In the genomic region with DNA sequence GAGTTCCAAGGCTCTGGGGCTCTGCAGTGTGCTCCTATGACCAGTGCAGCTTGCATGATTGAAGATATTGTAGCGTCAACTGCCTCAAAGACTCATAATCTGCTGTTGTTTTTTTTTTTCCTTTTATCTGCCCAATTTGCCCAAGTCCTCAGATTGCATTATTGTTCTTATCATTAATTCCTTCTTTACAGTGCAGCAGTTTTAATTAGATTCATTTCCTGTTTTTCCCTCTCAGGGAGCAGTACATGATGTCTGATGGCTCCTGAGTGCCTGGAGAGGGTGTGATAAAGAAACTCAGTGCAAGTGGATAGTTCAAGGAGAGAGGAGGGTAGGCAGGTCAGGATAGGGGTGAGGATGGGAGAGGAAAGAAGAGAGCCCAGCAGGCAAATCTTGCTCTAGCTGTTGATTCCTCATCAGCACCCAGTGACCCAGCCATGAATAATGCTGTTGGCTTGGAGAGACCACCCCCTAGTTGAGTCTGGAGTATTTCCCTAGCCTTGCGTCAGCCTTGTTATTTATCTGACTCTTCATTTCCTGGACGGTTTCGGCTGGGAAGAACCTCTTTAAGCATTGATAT, we compare ENCODE assay signal across 18 cellular contexts.
A peak's percentile ranks its signal among the peaks of the same experiment; 100 is the strongest.
DNase-seq lines count a peak whose midpoint lies in the region; ATAC-seq and TF ChIP-seq lines count a peak whose summit lies in the region.
"Had no signal": no experiment of that assay in that cellular context is flagged by ENCODE, and none has a peak within 500 bp of the region (broad histone marks: within the 10 kb centered on the region; RNA-seq: fewer than 3 reads in every experiment).

No MANE protein-coding gene starts in this region.

- CTCF ChIA-PET in activated CD4-positive, alpha-beta memory T cell treated with anti-CD3 and anti-CD28 coated beads, Interleukin-2, amount 10 ng/mL, durations not matched to agents 7 days and 5 days (lab: Charles Lee) = no interaction called here
- CTCF ChIA-PET in activated CD8-positive, alpha-beta memory T cell treated with anti-CD3 and anti-CD28 coated beads, Interleukin-2, amount 10 ng/mL, durations not matched to agents 7 days and 5 days (lab: Charles Lee) = interaction anchor here (0.6 kb wide), 1 partner anchor 113 kb away, joined by 3 read pairs; no protein-coding TSS in a partner anchor

- H3K4me1 ChIP-seq in ACC112 (ENCODE audit: control insufficient read depth, insufficient read depth, low read length, unreplicated experiment) = peaks cover 3% of the 10 kb centered on the region
- no peaks in the 10 kb centered on the region for H3K4me1 ChIP-seq in right lobe of liver

- intact Hi-C loops in right lobe of liver (cut with DNase I) = no loop called here

- peaks cover 0 to 4% of the 10 kb centered on the region in 2 donors for H3K27me3 Mint-ChIP-seq in stimulated activated naive B cell treated with anti-CD40 and anti-IgM and Interleukin-4, amounts not matched to agents 10 μg/mL and 1 μg/mL and 100 μg/mL, for 72 hours
- no peaks in the 10 kb centered on the region for H3K27me3 Mint-ChIP-seq in activated CD4-positive, alpha-beta memory T cell treated with anti-CD3 and anti-CD28 coated beads, Interleukin-2, amount 10 ng/mL, durations not matched to agents 7 days and 5 days
- peaks cover 2% of the 10 kb centered on the region for H3K27me3 Mint-ChIP-seq in activated CD8-positive, alpha-beta memory T cell treated with anti-CD3 and anti-CD28 coated beads, Interleukin-2, amount 10 ng/mL, durations not matched to agents 7 days and 5 days

- H3K79me2 ChIP-seq in ACC112 (ENCODE audit: control insufficient read depth, insufficient read depth, low read length, unreplicated experiment) = no peaks in the 10 kb centered on the region

- no peak overlapping the region for H3K27ac Mint-ChIP-seq in stimulated activated naive B cell treated with anti-CD40 and anti-IgM and Interleukin-4, amounts not matched to agents 10 μg/mL and 1 μg/mL and 100 μg/mL, for 72 hours
- H3K27ac Mint-ChIP-seq in activated CD4-positive, alpha-beta memory T cell treated with anti-CD3 and anti-CD28 coated beads, Interleukin-2, amount 10 ng/mL, durations not matched to agents 7 days and 5 days = no peak overlapping the region
- no peak overlapping the region for H3K27ac Mint-ChIP-seq in activated CD8-positive, alpha-beta memory T cell treated with anti-CD3 and anti-CD28 coated beads, Interleukin-2, amount 10 ng/mL, durations not matched to agents 7 days and 5 days
- H3K27ac Mint-ChIP-seq: T-helper 1 cell treated with Interleukin-12 subunit alpha and Interleukin-12 subunit beta and Interleukin-4 antibody, amounts not matched to agents 30 μg/mL and 1 μg/mL, for 36 hours had no signal

- H3K9me3 ChIP-seq in right lobe of liver = no peaks in the 10 kb centered on the region

- no peak for TF ChIP-seq POLR2A in right lobe of liver (IDR thresholded peaks at IDR 0.05)

- peaks cover 0 to 6% of the 10 kb centered on the region in 2 donors for H3K4me1 Mint-ChIP-seq in stimulated activated naive B cell treated with anti-CD40 and anti-IgM and Interleukin-4, amounts not matched to agents 10 μg/mL and 1 μg/mL and 100 μg/mL, for 72 hours
- H3K4me1 Mint-ChIP-seq in activated CD4-positive, alpha-beta memory T cell treated with anti-CD3 and anti-CD28 coated beads, Interleukin-2, amount 10 ng/mL, durations not matched to agents 7 days and 5 days = no peaks in the 10 kb centered on the region
- no peaks in the 10 kb centered on the region for H3K4me1 Mint-ChIP-seq in activated CD8-positive, alpha-beta memory T cell treated with anti-CD3 and anti-CD28 coated beads, Interleukin-2, amount 10 ng/mL, durations not matched to agents 7 days and 5 days

- no peaks in the 10 kb centered on the region for H3K36me3 ChIP-seq in ACC112 (ENCODE audit: insufficient read depth, low read length)
- no peaks in the 10 kb centered on the region for H3K36me3 ChIP-seq in right lobe of liver
- H3K36me3 ChIP-seq: cardiac muscle cell had no signal

- no peak overlapping the region for H3K4me3 Mint-ChIP-seq in stimulated activated naive B cell treated with anti-CD40 and anti-IgM and Interleukin-4, amounts not matched to agents 10 μg/mL and 1 μg/mL and 100 μg/mL, for 72 hours
- no peak overlapping the region for H3K4me3 Mint-ChIP-seq in activated CD4-positive, alpha-beta memory T cell treated with anti-CD3 and anti-CD28 coated beads, Interleukin-2, amount 10 ng/mL, durations not matched to agents 7 days and 5 days
- no peak overlapping the region for H3K4me3 Mint-ChIP-seq in activated CD8-positive, alpha-beta memory T cell treated with anti-CD3 and anti-CD28 coated beads, Interleukin-2, amount 10 ng/mL, durations not matched to agents 7 days and 5 days
- H3K4me3 Mint-ChIP-seq: T-helper 1 cell treated with Interleukin-12 subunit alpha and Interleukin-12 subunit beta and Interleukin-4 antibody, amounts not matched to agents 30 μg/mL and 1 μg/mL, for 36 hours had no signal

- peak; percentile 20 for DNase-seq in HT1080 (ENCODE audit: low read depth)
- DNase-seq in choroid plexus epithelial cell (ENCODE audit: low read depth) = peak; percentile 73
- DNase-seq in right lobe of liver = no peak
- no peak for DNase-seq in stimulated activated naive B cell treated with anti-CD40 and anti-IgM and Interleukin-4, amounts not matched to agents 10 μg/mL and 1 μg/mL and 100 μg/mL, for 72 hours
- DNase-seq in mucosa of gallbladder (ENCODE audit: low spot score) = no peak
- no peak for DNase-seq in activated CD4-positive, alpha-beta memory T cell treated with anti-CD3 and anti-CD28 coated beads, Interleukin-2, amount 10 ng/mL, durations not matched to agents 7 days and 5 days
- DNase-seq in activated CD8-positive, alpha-beta memory T cell treated with anti-CD3 and anti-CD28 coated beads, Interleukin-2, amount 10 ng/mL, durations not matched to agents 7 days and 5 days = no peak
- DNase-seq: activated naive CD4-positive, alpha-beta T cell treated with anti-CD3 and anti-CD28 coated beads, Interleukin-2, amount 50 U/mL, for 16 hours; Calu3; effector CD4-positive, alpha-beta T cell; foreskin melanocyte; KG1; NK-92 treated with Interleukin-12 subunit alpha and Interleukin-12 subunit beta, amount 100 ng/mL, for 24 hours; occipital lobe had no signal

- H3K27me3 ChIP-seq in ACC112 (ENCODE audit: insufficient read depth, low read length) (no peaks in the 10 kb centered on the region), right lobe of liver (no peaks in the 10 kb centered on the region)
- H3K27me3 ChIP-seq: cardiac muscle cell had no signal

- H3K27ac ChIP-seq in ACC112 (ENCODE audit: low read depth, low read length) (peak overlapping the region; percentile 63), right lobe of liver (no peak overlapping the region)
- H3K27ac ChIP-seq: cardiac muscle cell had no signal

- 86% methylated on average over 1 of the region's 4 CpGs for WGBS in right lobe of liver (ENCODE audit: insufficient coverage, low coverage, low lambda C conversion rate, missing lambda C conversion rate)

- H2AFZ ChIP-seq in ACC112 (ENCODE audit: low read length, unreplicated experiment) = no peak overlapping the region

- H3K36me3 Mint-ChIP-seq in stimulated activated naive B cell treated with anti-CD40 and anti-IgM and Interleukin-4, amounts not matched to agents 10 μg/mL and 1 μg/mL and 100 μg/mL, for 72 hours = no peaks in the 10 kb centered on the region
- no peaks in the 10 kb centered on the region for H3K36me3 Mint-ChIP-seq in activated CD4-positive, alpha-beta memory T cell treated with anti-CD3 and anti-CD28 coated beads, Interleukin-2, amount 10 ng/mL, durations not matched to agents 7 days and 5 days (ENCODE audit: low read depth)
- no peaks in the 10 kb centered on the region for H3K36me3 Mint-ChIP-seq in activated CD8-positive, alpha-beta memory T cell treated with anti-CD3 and anti-CD28 coated beads, Interleukin-2, amount 10 ng/mL, durations not matched to agents 7 days and 5 days

- ATAC-seq in right lobe of liver = peak; percentile 57 to 82 (median 72)
- ATAC-seq in stimulated activated naive B cell treated with anti-CD40 and anti-IgM and Interleukin-4, amounts not matched to agents 10 μg/mL and 1 μg/mL and 100 μg/mL, for 72 hours (replicated peaks) = no peak
- ATAC-seq in activated CD8-positive, alpha-beta memory T cell treated with anti-CD3 and anti-CD28 coated beads, Interleukin-2, amount 10 ng/mL, durations not matched to agents 7 days and 5 days = no peak
- ATAC-seq: activated CD4-positive, CD25-positive, alpha-beta regulatory T cell treated with anti-CD3 and anti-CD28 coated beads, Interleukin-2, amount 50 U/mL, for 24 hours had no signal

- H3K4me3 ChIP-seq in ACC112 (ENCODE audit: low read depth, low read length) = no peak overlapping the region
- no peak overlapping the region for H3K4me3 ChIP-seq in choroid plexus epithelial cell (ENCODE audit: low read depth, low read length)
- no peak overlapping the region for H3K4me3 ChIP-seq in right lobe of liver
- H3K4me3 ChIP-seq: cardiac muscle cell had no signal

- H3K9me3 Mint-ChIP-seq in stimulated activated naive B cell treated with anti-CD40 and anti-IgM and Interleukin-4, amounts not matched to agents 10 μg/mL and 1 μg/mL and 100 μg/mL, for 72 hours = no peaks in the 10 kb centered on the region
- no peaks in the 10 kb centered on the region for H3K9me3 Mint-ChIP-seq in activated CD4-positive, alpha-beta memory T cell treated with anti-CD3 and anti-CD28 coated beads, Interleukin-2, amount 10 ng/mL, durations not matched to agents 7 days and 5 days
- no peaks in the 10 kb centered on the region for H3K9me3 Mint-ChIP-seq in activated CD8-positive, alpha-beta memory T cell treated with anti-CD3 and anti-CD28 coated beads, Interleukin-2, amount 10 ng/mL, durations not matched to agents 7 days and 5 days (ENCODE audit: low read depth)
- H3K9me3 Mint-ChIP-seq: T-helper 1 cell treated with Interleukin-12 subunit alpha and Interleukin-12 subunit beta and Interleukin-4 antibody, amounts not matched to agents 30 μg/mL and 1 μg/mL, for 36 hours had no signal

- POLR2A ChIA-PET in activated CD4-positive, alpha-beta memory T cell treated with anti-CD3 and anti-CD28 coated beads, Interleukin-2, amount 10 ng/mL, durations not matched to agents 7 days and 5 days (lab: Charles Lee) = no interaction called here

- no peak for TF ChIP-seq CTCF in choroid plexus epithelial cell (conservative IDR thresholded peaks at IDR 0.05; ENCODE audit: low read depth, low read length)
- no peak for TF ChIP-seq CTCF in right lobe of liver (IDR thresholded peaks at IDR 0.05)

Comparison
In these comparisons a context has a peak if more than half of its experiments do, and no peak if none do; other contexts are left out.
1. DNase-seq: peak in HT1080 (single experiment) and choroid plexus epithelial cell (single experiment); none in right lobe of liver (0 of 3), stimulated activated naive B cell treated with anti-CD40 and anti-IgM and Interleukin-4, amounts not matched to agents 10 μg/mL and 1 μg/mL and 100 μg/mL, for 72 hours (single experiment), mucosa of gallbladder (single experiment), activated CD4-positive, alpha-beta memory T cell treated with anti-CD3 and anti-CD28 coated beads, Interleukin-2, amount 10 ng/mL, durations not matched to agents 7 days and 5 days (single experiment) and activated CD8-positive, alpha-beta memory T cell treated with anti-CD3 and anti-CD28 coated beads, Interleukin-2, amount 10 ng/mL, durations not matched to agents 7 days and 5 days (single experiment).
2. ATAC-seq: peak in right lobe of liver (4 of 4); none in stimulated activated naive B cell treated with anti-CD40 and anti-IgM and Interleukin-4, amounts not matched to agents 10 μg/mL and 1 μg/mL and 100 μg/mL, for 72 hours (0 of 2) and activated CD8-positive, alpha-beta memory T cell treated with anti-CD3 and anti-CD28 coated beads, Interleukin-2, amount 10 ng/mL, durations not matched to agents 7 days and 5 days (single experiment).